ENCODE assay signal across 8 cellular contexts in genomic region chr19:7340959-7341837, GRCh38. TPM values are rescaled to one million over a fixed set of nuclear protein-coding genes. Genes with fewer than 3 reads are reported as not detected.
DNase-seq lines count a peak whose midpoint lies in the region; ATAC-seq and TF ChIP-seq lines count a peak whose summit lies in the region.

No MANE protein-coding gene starts in this region.

- no peaks in the 10 kb centered on the region for H3K9me3 ChIP-seq in NT2/D1 (ENCODE audit: insufficient read depth, low read length)

- ATAC-seq in HG02798 (IDR thresholded peaks at IDR 0.05; ENCODE audit: poor library complexity, unreplicated experiment) (peak; percentile 29), GM19397 (IDR thresholded peaks at IDR 0.05; ENCODE audit: unreplicated experiment) (no peak)

- TF ChIP-seq CTCF in epithelial cell of proximal tubule (conservative IDR thresholded peaks at IDR 0.05; ENCODE audit: low read depth, low read length), result peak; percentile 93

- H3K9ac ChIP-seq in NT2/D1 (ENCODE audit: insufficient read length, low read depth), result no peak overlapping the region

- no peaks in the 10 kb centered on the region for H3K27me3 ChIP-seq in NT2/D1 (ENCODE audit: insufficient read depth, insufficient read length)

- DNase-seq in C1 segment of cervical spinal cord (lab: John Stamatoyannopoulos, UW) (peak; percentile 13 to 85 (median 59)), NT2/D1 (ENCODE audit: low read depth, low spot score) (peak; percentile 91), epithelial cell of proximal tubule (ENCODE audit: low read depth) (no peak), myocyte (ENCODE audit: low read depth) (peak; percentile 80)
- peak; percentile 88 for DNase-seq in activated CD8-positive, alpha-beta memory T cell treated with anti-CD3 and anti-CD28 coated beads, Interleukin-2, amount 50 U/mL, for 4 hours
- peak; percentile 87 for DNase-seq in stimulated activated CD8-positive, alpha-beta memory T cell treated with anti-CD3 and anti-CD28 coated beads, Interleukin-7, amount 100 ng/mL, for 24 hours (ENCODE audit: low read depth)

- no peaks in the 10 kb centered on the region for H3K36me3 ChIP-seq in NT2/D1 (ENCODE audit: insufficient read depth, insufficient read length, low read length)

- H3K4me3 ChIP-seq in NT2/D1 (ENCODE audit: insufficient read length, low read depth) (no peak overlapping the region), epithelial cell of proximal tubule (ENCODE audit: low read depth, low read length) (no peak overlapping the region)

- no peaks in the 10 kb centered on the region for H3K4me1 ChIP-seq in NT2/D1 (ENCODE audit: insufficient read depth, insufficient read length)

RNA-seq across cellular contexts. Expression of gene ARHGEF18, which starts 7.5 kb away (rescaled TPM):
- total RNA-seq in epithelial cell of proximal tubule, result 61.5 and 63.2 TPM in 2 replicates
- total RNA-seq in myocyte, result 37.9 and 43.6 TPM in 2 replicates
- polyA plus RNA-seq in myocyte (2012), result 29.5 TPM

RNA-seq across cellular contexts. Expression of gene INSR, which starts 47.0 kb away (rescaled TPM):
- 5.1 and 18.0 TPM in 2 replicates for total RNA-seq in epithelial cell of proximal tubule
- 15.4 and 22.8 TPM in 2 replicates for total RNA-seq in myocyte
- 4.9 TPM for polyA plus RNA-seq in myocyte (2012)
